16 cellular contexts compared by ENCODE assay signal in genomic region chr17:29240477-29240876, GRCh38. TPM values are rescaled to one million over a fixed set of nuclear protein-coding genes. Genes with fewer than 3 reads are reported as not detected.
DNase-seq lines count a peak whose midpoint lies in the region; ATAC-seq, FAIRE-seq and TF ChIP-seq lines count a peak whose summit lies in the region.
"Had no signal": no experiment of that assay in that cellular context is flagged by ENCODE, and none has a peak within 500 bp of the region (broad histone marks: within the 10 kb centered on the region; RNA-seq: fewer than 3 reads in every experiment).

No MANE protein-coding gene starts in this region.

- peak overlapping the region in 1 of 2 donors; percentile 14 for H3K4me3 Mint-ChIP-seq in activated T-cell treated with anti-CD3 and anti-CD28 coated beads, Interleukin-2, amount 50 U/mL, for 72 hours
- no peak overlapping the region for H3K4me3 Mint-ChIP-seq in type B pancreatic cell
- H3K4me3 Mint-ChIP-seq: activated CD8-positive, alpha-beta memory T cell treated with anti-CD3 and anti-CD28 coated beads, Interleukin-2, amount 10 ng/mL, durations not matched to agents 7 days and 5 days; activated naive CD8-positive, alpha-beta T cell treated with anti-CD3 and anti-CD28 coated beads, Interleukin-2, amount 10 ng/mL, durations not matched to agents 7 days and 5 days; effector memory CD8-positive, alpha-beta T cell had no signal

- ATAC-seq in activated T-cell treated with anti-CD3 and anti-CD28 coated beads, Interleukin-2, amount 50 U/mL, for 72 hours (replicated peaks in 1 of 2) = no peak
- no peak for ATAC-seq in omental fat pad (ENCODE audit: low FRiP score)

- no peaks in the 10 kb centered on the region for H4K20me1 ChIP-seq in keratinocyte (ENCODE audit: control insufficient read depth, extremely low read depth, insufficient read depth, low read length)

- no peaks in the 10 kb centered on the region for H3K27me3 ChIP-seq in ascending aorta
- no peaks in the 10 kb centered on the region for H3K27me3 ChIP-seq in keratinocyte (ENCODE audit: control insufficient read depth, extremely low read depth, insufficient read depth, low read length)
- no peaks in the 10 kb centered on the region for H3K27me3 ChIP-seq in HAP-1 (ENCODE audit: low read depth)
- H3K27me3 ChIP-seq: right lobe of liver had no signal

- peaks cover 16% of the 10 kb centered on the region for H3K4me1 Mint-ChIP-seq in activated T-cell treated with anti-CD3 and anti-CD28 coated beads, Interleukin-2, amount 50 U/mL, for 72 hours (ENCODE audit: low read depth)
- peaks cover 15% of the 10 kb centered on the region for H3K4me1 Mint-ChIP-seq in type B pancreatic cell (ENCODE audit: unreplicated experiment)

- H3K4me3 ChIP-seq in ascending aorta (no peak overlapping the region), keratinocyte (ENCODE audit: control insufficient read depth in 2 of 3, extremely low read depth in 1 of 3, insufficient read depth in 2 of 3, low read depth in 1 of 3, low read length in 3 of 3) (no peak overlapping the region), HAP-1 (no peak overlapping the region)
- H3K4me3 ChIP-seq: right lobe of liver had no signal

- intact Hi-C loops in ascending aorta (cut with DNase I) = no loop called here

- peak overlapping the region; percentile 36 for H3K27ac Mint-ChIP-seq in activated T-cell treated with anti-CD3 and anti-CD28 coated beads, Interleukin-2, amount 50 U/mL, for 72 hours
- peak overlapping the region; percentile 52 for H3K27ac Mint-ChIP-seq in type B pancreatic cell
- H3K27ac Mint-ChIP-seq: activated CD8-positive, alpha-beta memory T cell treated with anti-CD3 and anti-CD28 coated beads, Interleukin-2, amount 10 ng/mL, durations not matched to agents 7 days and 5 days; activated naive CD8-positive, alpha-beta T cell treated with anti-CD3 and anti-CD28 coated beads, Interleukin-2, amount 10 ng/mL, durations not matched to agents 7 days and 5 days; effector memory CD8-positive, alpha-beta T cell had no signal

- DNase-seq in activated T-cell treated with anti-CD3 and anti-CD28 coated beads, Interleukin-2, amount 50 U/mL, for 72 hours = no peak
- no peak for DNase-seq in activated T-cell treated with anti-CD3 and anti-CD28 coated beads, Interleukin-2, amount 50 U/mL, for 48 hours
- no peak for DNase-seq in ascending aorta (ENCODE audit: low spot score in 2 of 2)
- DNase-seq in keratinocyte (ENCODE audit: low read depth, low spot score) = no peak
- no peak for DNase-seq in type B pancreatic cell (ENCODE audit: extremely low spot score, unreplicated experiment)
- DNase-seq in HAP-1 (ENCODE audit: low spot score in 2 of 2) = no peak
- DNase-seq in NCI-H2081 treated with DMSO at 0.1 percent for 48 hours (lab: John Stamatoyannopoulos, UW) = no peak
- no peak for DNase-seq in omental fat pad (ENCODE audit: low spot score)
- DNase-seq: activated CD8-positive, alpha-beta memory T cell treated with anti-CD3 and anti-CD28 coated beads, Interleukin-2, amount 10 ng/mL, durations not matched to agents 7 days and 5 days; activated naive CD8-positive, alpha-beta T cell treated with anti-CD3 and anti-CD28 coated beads, Interleukin-2, amount 10 ng/mL, durations not matched to agents 7 days and 5 days; DND-41; effector memory CD8-positive, alpha-beta T cell; T-helper 9 cell had no signal

- no peak overlapping the region for H2AFZ ChIP-seq in keratinocyte (ENCODE audit: control insufficient read depth, low read length)

- peak overlapping the region; percentile 61 for H3K4me2 ChIP-seq in keratinocyte (ENCODE audit: control insufficient read depth, extremely low read depth, insufficient read depth, low read depth, low read length)

- dilution Hi-C loops in keratinocyte (cut with MboI; ENCODE audit: extremely low pct_ligation_motif_present, low sequenced_read_pairs) = no loop called here

- no peaks in the 10 kb centered on the region for H3K36me3 Mint-ChIP-seq in activated T-cell treated with anti-CD3 and anti-CD28 coated beads, Interleukin-2, amount 50 U/mL, for 72 hours (ENCODE audit: insufficient read depth in 2 of 2)
- H3K36me3 Mint-ChIP-seq in type B pancreatic cell = no peaks in the 10 kb centered on the region
- H3K36me3 Mint-ChIP-seq: activated CD8-positive, alpha-beta memory T cell treated with anti-CD3 and anti-CD28 coated beads, Interleukin-2, amount 10 ng/mL, durations not matched to agents 7 days and 5 days; activated naive CD8-positive, alpha-beta T cell treated with anti-CD3 and anti-CD28 coated beads, Interleukin-2, amount 10 ng/mL, durations not matched to agents 7 days and 5 days had no signal

- no peaks in the 10 kb centered on the region for H3K79me2 ChIP-seq in keratinocyte (ENCODE audit: control insufficient read depth, insufficient read depth, low read length)

- no peaks in the 10 kb centered on the region for H3K9me3 Mint-ChIP-seq in activated T-cell treated with anti-CD3 and anti-CD28 coated beads, Interleukin-2, amount 50 U/mL, for 72 hours
- H3K9me3 Mint-ChIP-seq in type B pancreatic cell = no peaks in the 10 kb centered on the region
- H3K9me3 Mint-ChIP-seq: activated naive CD8-positive, alpha-beta T cell treated with anti-CD3 and anti-CD28 coated beads, Interleukin-2, amount 10 ng/mL, durations not matched to agents 7 days and 5 days; effector memory CD8-positive, alpha-beta T cell had no signal

- FAIRE-seq in keratinocyte (lab: Jason Lieb, UNC) = no peak

- H3K9me1 ChIP-seq in keratinocyte (ENCODE audit: control insufficient read depth, extremely low read depth, insufficient read depth, low read length) = no peaks in the 10 kb centered on the region

- peak overlapping the region; percentile 60 to 86 for H3K27ac ChIP-seq in ascending aorta
- peak overlapping the region; percentile 61 for H3K27ac ChIP-seq in keratinocyte (ENCODE audit: control insufficient read depth, insufficient read depth, low read length)
- H3K27ac ChIP-seq: right lobe of liver had no signal

- H3K4me1 ChIP-seq in ascending aorta (peaks cover 9 to 19% of the 10 kb centered on the region in 2 donors), keratinocyte (ENCODE audit: control insufficient read depth, extremely low read depth, insufficient read depth, low read length) (peaks cover 27% of the 10 kb centered on the region), HAP-1 (no peaks in the 10 kb centered on the region)

- in situ Hi-C loops in HAP-1 (cut with MboI; ENCODE audit: low sequenced_read_pairs) = no loop called here

- H3K9ac ChIP-seq in keratinocyte (ENCODE audit: control insufficient read depth, extremely low read depth, insufficient read depth, low read length) = no peak overlapping the region

- no peaks in the 10 kb centered on the region for H3K27me3 Mint-ChIP-seq in activated T-cell treated with anti-CD3 and anti-CD28 coated beads, Interleukin-2, amount 50 U/mL, for 72 hours (ENCODE audit: low read depth)
- no peaks in the 10 kb centered on the region for H3K27me3 Mint-ChIP-seq in type B pancreatic cell
- H3K27me3 Mint-ChIP-seq: activated CD8-positive, alpha-beta memory T cell treated with anti-CD3 and anti-CD28 coated beads, Interleukin-2, amount 10 ng/mL, durations not matched to agents 7 days and 5 days; effector memory CD8-positive, alpha-beta T cell had no signal

- no peaks in the 10 kb centered on the region for H3K9me3 ChIP-seq in ascending aorta
- no peaks in the 10 kb centered on the region for H3K9me3 ChIP-seq in keratinocyte (ENCODE audit: control insufficient read depth, low read depth, low read length)
- no peaks in the 10 kb centered on the region for H3K9me3 ChIP-seq in HAP-1
- H3K9me3 ChIP-seq: right lobe of liver had no signal

- H3K36me3 ChIP-seq in ascending aorta = no peaks in the 10 kb centered on the region
- H3K36me3 ChIP-seq in keratinocyte (ENCODE audit: control insufficient read depth in 2 of 2, extremely low read depth in 1 of 2, insufficient read depth in 2 of 2, low read length in 2 of 2) = no peaks in the 10 kb centered on the region
- no peaks in the 10 kb centered on the region for H3K36me3 ChIP-seq in HAP-1 (replicated peaks)
- H3K36me3 ChIP-seq: right lobe of liver had no signal

- TF ChIP-seq CTCF in ascending aorta (IDR thresholded peaks at IDR 0.05) (no peak), keratinocyte (optimal IDR thresholded peaks at IDR 0.05 in 1 of 3, IDR thresholded peaks at IDR 0.05 in 1 of 3, conservative IDR thresholded peaks at IDR 0.05 in 1 of 3; ENCODE audit: extremely low read depth in 1 of 3, insufficient read depth in 2 of 3, low read length in 3 of 3) (no peak), type B pancreatic cell (conservative IDR thresholded peaks at IDR 0.05) (no peak), omental fat pad (IDR thresholded peaks at IDR 0.05) (no peak)

RNA-seq across cellular contexts. Expression of gene CRYBA1, which starts 6.2 kb away (rescaled TPM):
- total RNA-seq in activated T-cell treated with anti-CD3 and anti-CD28 coated beads, Interleukin-2, amount 50 U/mL, for 72 hours = not detected
- not detected for total RNA-seq in ascending aorta
- not detected in 3 replicates for polyA plus RNA-seq in keratinocyte
- not detected for polyA plus RNA-seq in keratinocyte (2011; ENCODE audit: low read depth)
- not detected in 2 replicates for polyA plus RNA-seq in keratinocyte (2011; cell fraction: cytosol; rRNA removed)
- not detected in 2 replicates for polyA plus RNA-seq in keratinocyte (2011; cell fraction: nucleus; rRNA removed)
- polyA plus RNA-seq in keratinocyte (2012; ENCODE audit: low replicate concordance) = not detected in 2 replicates
- not detected in 3 replicates for polyA minus RNA-seq in keratinocyte
- not detected for polyA minus RNA-seq in keratinocyte (2011; cell fraction: cytosol; rRNA and poly(A)+ RNA removed)
- not detected in 2 replicates for polyA minus RNA-seq in keratinocyte (2011; cell fraction: nucleus; rRNA and poly(A)+ RNA removed)
- total RNA-seq in type B pancreatic cell (ENCODE audit: low replicate concordance) = 1.4 TPM in 1 of 2 replicates, not detected in the other
- not detected for total RNA-seq in omental fat pad
- total RNA-seq: activated CD8-positive, alpha-beta memory T cell treated with anti-CD3 and anti-CD28 coated beads, Interleukin-2, amount 10 ng/mL, durations not matched to agents 7 days and 5 days; activated naive CD8-positive, alpha-beta T cell treated with anti-CD3 and anti-CD28 coated beads, Interleukin-2, amount 10 ng/mL, durations not matched to agents 7 days and 5 days; mononuclear cell; right lobe of liver; urinary bladder had no signal
- polyA plus RNA-seq: urinary bladder had no signal

RNA-seq across cellular contexts. Expression of gene NUFIP2, which starts 53.5 kb away (rescaled TPM):
- 10 to 100 TPM; 72.9 to 74.3 TPM for total RNA-seq in activated T-cell treated with anti-CD3 and anti-CD28 coated beads, Interleukin-2, amount 50 U/mL, for 72 hours
- 11.0 TPM for total RNA-seq in ascending aorta
- 9.9 to 22.0 TPM (median 16.5 TPM) in 3 replicates for polyA plus RNA-seq in keratinocyte
- 16.5 TPM for polyA plus RNA-seq in keratinocyte (2011; ENCODE audit: low read depth)
- polyA plus RNA-seq in keratinocyte (2011; cell fraction: cytosol; rRNA removed) = 7.3 and 12.7 TPM in 2 replicates
- 37.4 and 48.3 TPM in 2 replicates for polyA plus RNA-seq in keratinocyte (2011; cell fraction: nucleus; rRNA removed)
- 17.9 and 19.3 TPM in 2 replicates for polyA plus RNA-seq in keratinocyte (2012; ENCODE audit: low replicate concordance)
- 11.3 to 24.4 TPM (median 22.9 TPM) in 3 replicates for polyA minus RNA-seq in keratinocyte
- polyA minus RNA-seq in keratinocyte (2011; cell fraction: cytosol; rRNA and poly(A)+ RNA removed) = 19.8 TPM
- polyA minus RNA-seq in keratinocyte (2011; cell fraction: nucleus; rRNA and poly(A)+ RNA removed) = 31.8 and 66.1 TPM in 2 replicates
- 56.0 and 63.6 TPM in 2 replicates for total RNA-seq in type B pancreatic cell (ENCODE audit: low replicate concordance)
- total RNA-seq in omental fat pad = 10 to 100 TPM; 36.5 to 62.3 (median 44.2) TPM
